In the genomic region with DNA sequence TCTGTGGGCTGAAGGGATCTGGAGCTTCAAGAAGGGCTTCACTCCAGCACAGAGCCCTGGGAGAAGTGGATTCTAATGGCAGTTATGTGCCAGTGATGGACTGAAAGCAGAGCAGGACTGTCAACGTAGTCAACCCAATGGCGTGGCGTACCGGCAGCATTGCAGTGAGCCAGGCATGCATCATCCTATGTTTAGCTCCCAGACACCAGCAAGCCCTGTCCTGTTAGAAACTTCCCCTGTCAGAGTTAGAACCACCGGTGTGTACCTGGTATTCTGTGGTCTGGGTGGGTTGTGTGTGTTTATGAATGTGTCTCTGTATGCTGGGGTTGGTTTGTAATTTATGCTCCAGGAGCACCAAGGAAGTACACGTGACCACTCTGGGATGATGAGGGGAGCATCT, we compare ENCODE assay signal across 23 cellular contexts.
DNase-seq lines count a peak whose midpoint lies in the region; ATAC-seq, FAIRE-seq and TF ChIP-seq lines count a peak whose summit lies in the region.
"Had no signal": no experiment of that assay in that cellular context is flagged by ENCODE, and none has a peak within 500 bp of the region (broad histone marks: within the 10 kb centered on the region; RNA-seq: fewer than 3 reads in every experiment).

No MANE protein-coding gene starts in this region.

- H3K4me1 ChIP-seq in RWPE2 (ENCODE audit: insufficient read depth, poor library complexity, severe bottlenecking) (no peaks in the 10 kb centered on the region), esophagus muscularis mucosa (peaks cover 6 to 27% (median 26%) of the 10 kb centered on the region in 4 donors), keratinocyte (ENCODE audit: control insufficient read depth, extremely low read depth, insufficient read depth, low read length) (peaks cover 3% of the 10 kb centered on the region), neuronal stem cell (ENCODE audit: control insufficient read depth in 2 of 2, insufficient read depth in 1 of 2, low read depth in 1 of 2, low read length in 2 of 2) (peaks cover 0 to 3% of the 10 kb centered on the region in 2 donors)
- H3K4me1 ChIP-seq: A549 had no signal

- H3K9me3 ChIP-seq in RWPE2 (ENCODE audit: severe bottlenecking) (no peaks in the 10 kb centered on the region), esophagus muscularis mucosa (no peaks in the 10 kb centered on the region), keratinocyte (ENCODE audit: control insufficient read depth, low read depth, low read length) (no peaks in the 10 kb centered on the region), neuronal stem cell (replicated peaks in 1 of 2; ENCODE audit: control insufficient read depth in 2 of 2, insufficient read depth in 1 of 2, low read depth in 1 of 2, low read length in 2 of 2) (no peaks in the 10 kb centered on the region)
- H3K9me3 ChIP-seq: A549; BLaER1 treated with 17β-estradiol and CSF1 and Interleukin-3, amounts not matched to agents 10 nM and 100 nM; Caco-2 had no signal

- H3K9me3 Mint-ChIP-seq in natural killer cell, result no peaks in the 10 kb centered on the region
- H3K9me3 Mint-ChIP-seq: CD4-positive, alpha-beta T cell; CD8-positive, alpha-beta T cell had no signal

- no peak overlapping the region for H2BK120ac ChIP-seq in neuronal stem cell (ENCODE audit: low read depth, low read length)

- H3K27me3 ChIP-seq in RWPE2 (ENCODE audit: insufficient read depth, poor library complexity, severe bottlenecking), result no peaks in the 10 kb centered on the region
- no peaks in the 10 kb centered on the region for H3K27me3 ChIP-seq in esophagus muscularis mucosa
- no peaks in the 10 kb centered on the region for H3K27me3 ChIP-seq in keratinocyte (ENCODE audit: control insufficient read depth, extremely low read depth, insufficient read depth, low read length)
- peaks cover 0 to 6% (median 0%) of the 10 kb centered on the region in 3 experiments for H3K27me3 ChIP-seq in neuronal stem cell (ENCODE audit: control insufficient read depth in 3 of 3, insufficient read depth in 3 of 3, low read depth in 1 of 3, low read length in 3 of 3)
- H3K27me3 ChIP-seq: BLaER1 treated with 17β-estradiol and CSF1 and Interleukin-3, amounts not matched to agents 10 nM and 100 nM had no signal

- H4K20me1 ChIP-seq in keratinocyte (ENCODE audit: control insufficient read depth, extremely low read depth, insufficient read depth, low read length), result no peaks in the 10 kb centered on the region
- H4K20me1 ChIP-seq: BLaER1 treated with 17β-estradiol and CSF1 and Interleukin-3, amounts not matched to agents 10 nM and 100 nM had no signal

- no peaks in the 10 kb centered on the region for H3K79me1 ChIP-seq in neuronal stem cell (ENCODE audit: low read depth, low read length)

- peak; percentile 44 for FAIRE-seq in keratinocyte (lab: Jason Lieb, UNC)
- FAIRE-seq: A549, D721Med, G401.6, GM12891 had no signal

- no peak for TF ChIP-seq EP300 in esophagus muscularis mucosa (IDR thresholded peaks at IDR 0.05)

- no peak overlapping the region for H3K4ac ChIP-seq in neuronal stem cell (ENCODE audit: low read length)

- no peak overlapping the region for H3K18ac ChIP-seq in neuronal stem cell (ENCODE audit: low read length)

- no peak overlapping the region for H3K23ac ChIP-seq in neuronal stem cell (ENCODE audit: low read depth, low read length, poor library complexity)

- dilution Hi-C loops in keratinocyte (cut with MboI; ENCODE audit: extremely low pct_ligation_motif_present, low sequenced_read_pairs), result no loop called here

- H3K27ac Mint-ChIP-seq in natural killer cell, result no peak overlapping the region
- H3K27ac Mint-ChIP-seq: B cell; CD4-positive, alpha-beta T cell; CD8-positive, alpha-beta T cell had no signal

- no peak overlapping the region for H3K4me3 Mint-ChIP-seq in natural killer cell
- H3K4me3 Mint-ChIP-seq: B cell; CD4-positive, alpha-beta T cell; CD8-positive, alpha-beta T cell had no signal

- H3K4me1 Mint-ChIP-seq in natural killer cell, result no peaks in the 10 kb centered on the region
- H3K4me1 Mint-ChIP-seq: B cell had no signal

- H3K9ac ChIP-seq in keratinocyte (ENCODE audit: control insufficient read depth, extremely low read depth, insufficient read depth, low read length) (no peak overlapping the region), neuronal stem cell (ENCODE audit: low read depth, low read length, poor library complexity) (no peak overlapping the region)
- H3K9ac ChIP-seq: BLaER1 treated with 17β-estradiol and CSF1 and Interleukin-3, amounts not matched to agents 10 nM and 100 nM had no signal

- no peaks in the 10 kb centered on the region for H3K79me2 ChIP-seq in keratinocyte (ENCODE audit: control insufficient read depth, insufficient read depth, low read length)

- DNase-seq in RWPE2 (ENCODE audit: low spot score) (no peak), esophagus muscularis mucosa (ENCODE audit: extremely low spot score) (peak; percentile 64), keratinocyte (ENCODE audit: low read depth, low spot score) (peak; percentile 4), neuronal stem cell (ENCODE audit: low spot score) (no peak), T-helper 1 cell (no peak), natural killer cell (no peak)
- DNase-seq in activated CD4-positive, alpha-beta T cell treated with anti-CD3 and anti-CD28 coated beads for 1 hour, result no peak
- DNase-seq: AML-193; Caco-2; Calu3; CD4-positive, alpha-beta T cell; CD8-positive, alpha-beta T cell; DMS79 treated with DMSO at 0.1 percent for 48 hours; GF-D8 had no signal

- H4K8ac ChIP-seq in neuronal stem cell (ENCODE audit: low read depth, low read length), result peak overlapping the region; percentile 74

- H2AK5ac ChIP-seq in neuronal stem cell (ENCODE audit: low read depth, low read length), result no peak overlapping the region

- no peak overlapping the region for H3K14ac ChIP-seq in neuronal stem cell (ENCODE audit: low read length)

- H2AFZ ChIP-seq in keratinocyte (ENCODE audit: control insufficient read depth, low read length) (no peak overlapping the region), neuronal stem cell (ENCODE audit: low read length) (no peak overlapping the region)

- TF ChIP-seq CTCF in RWPE2 (IDR thresholded peaks at IDR 0.05; ENCODE audit: poor library complexity, severe bottlenecking), result no peak
- TF ChIP-seq CTCF in esophagus muscularis mucosa (IDR thresholded peaks at IDR 0.05), result no peak
- no peak for TF ChIP-seq CTCF in keratinocyte (optimal IDR thresholded peaks at IDR 0.05 in 1 of 3, IDR thresholded peaks at IDR 0.05 in 1 of 3, conservative IDR thresholded peaks at IDR 0.05 in 1 of 3; ENCODE audit: extremely low read depth in 1 of 3, insufficient read depth in 2 of 3, low read length in 3 of 3)
- no peak for TF ChIP-seq CTCF in natural killer cell (IDR thresholded peaks at IDR 0.05)

- peaks cover 0 to 5% of the 10 kb centered on the region in 2 donors for H3K27me3 Mint-ChIP-seq in natural killer cell (ENCODE audit: low read depth in 2 of 2)
- H3K27me3 Mint-ChIP-seq: B cell had no signal

- no peak overlapping the region for H3K4me3 ChIP-seq in RWPE2 (ENCODE audit: severe bottlenecking)
- no peak overlapping the region for H3K4me3 ChIP-seq in esophagus muscularis mucosa
- no peak overlapping the region for H3K4me3 ChIP-seq in keratinocyte (ENCODE audit: control insufficient read depth in 2 of 3, extremely low read depth in 1 of 3, insufficient read depth in 2 of 3, low read depth in 1 of 3, low read length in 3 of 3)
- no peak overlapping the region for H3K4me3 ChIP-seq in neuronal stem cell (ENCODE audit: low read length in 2 of 2)
- H3K4me3 ChIP-seq: A549; BLaER1 treated with 17β-estradiol and CSF1 and Interleukin-3, amounts not matched to agents 10 nM and 100 nM had no signal

- TF ChIP-seq POLR2A in esophagus muscularis mucosa (IDR thresholded peaks at IDR 0.05; ENCODE audit: low read depth), result no peak

- H3K36me3 ChIP-seq in RWPE2 (ENCODE audit: low read depth) (no peaks in the 10 kb centered on the region), esophagus muscularis mucosa (no peaks in the 10 kb centered on the region), keratinocyte (ENCODE audit: control insufficient read depth in 2 of 2, extremely low read depth in 1 of 2, insufficient read depth in 2 of 2, low read length in 2 of 2) (no peaks in the 10 kb centered on the region), neuronal stem cell (replicated peaks in 1 of 2; ENCODE audit: control insufficient read depth in 2 of 2, insufficient read depth in 2 of 2, low read length in 2 of 2) (no peaks in the 10 kb centered on the region)
- H3K36me3 ChIP-seq: BLaER1 treated with 17β-estradiol and CSF1 and Interleukin-3, amounts not matched to agents 10 nM and 100 nM had no signal

- H3K36me3 Mint-ChIP-seq in natural killer cell, result no peaks in the 10 kb centered on the region
- H3K36me3 Mint-ChIP-seq: CD8-positive, alpha-beta T cell had no signal

- no peaks in the 10 kb centered on the region for H3K9me1 ChIP-seq in keratinocyte (ENCODE audit: control insufficient read depth, extremely low read depth, insufficient read depth, low read length)

- H3K27ac ChIP-seq in RWPE2 (ENCODE audit: poor library complexity, severe bottlenecking) (no peak overlapping the region), esophagus muscularis mucosa (replicated peaks in 1 of 4) (no peak overlapping the region), keratinocyte (ENCODE audit: control insufficient read depth, insufficient read depth, low read length) (no peak overlapping the region), neuronal stem cell (replicated peaks; ENCODE audit: low read length) (no peak overlapping the region)
- H3K27ac ChIP-seq: 22Rv1; A549; BLaER1 treated with 17β-estradiol and CSF1 and Interleukin-3, amounts not matched to agents 10 nM and 100 nM; C4-2B had no signal

- 93% methylated on average over 5 of the region's 6 CpGs for WGBS in esophagus muscularis mucosa
- no CpG with 5 or more reads among the region's 6 CpGs for WGBS in neuronal stem cell (ENCODE audit: extremely low coverage in 2 of 2, insufficient read length in 2 of 2, insufficient replicate concordance in 1 of 2), 2 donors

- H2BK12ac ChIP-seq in neuronal stem cell (ENCODE audit: low read length), result no peak overlapping the region

- no peak overlapping the region for H2BK15ac ChIP-seq in neuronal stem cell (ENCODE audit: low read length)

- ATAC-seq in RWPE2 (ENCODE audit: low read depth) (0 out of 3 replicates have a peak, but pooled peaks have one; percentile 31), HG03175 (IDR thresholded peaks at IDR 0.05; ENCODE audit: unreplicated experiment) (no peak), natural killer cell (no peak)
- ATAC-seq: A549; CD8-positive, alpha-beta T cell had no signal

- H4K91ac ChIP-seq in neuronal stem cell (ENCODE audit: low read depth, low read length, poor library complexity), result no peak overlapping the region

- H3K4me2 ChIP-seq in keratinocyte (ENCODE audit: control insufficient read depth, extremely low read depth, insufficient read depth, low read depth, low read length) (no peak overlapping the region), neuronal stem cell (ENCODE audit: insufficient read depth, low read length, poor library complexity, severe bottlenecking) (no peak overlapping the region)
- H3K4me2 ChIP-seq: A549; BLaER1 treated with 17β-estradiol and CSF1 and Interleukin-3, amounts not matched to agents 10 nM and 100 nM had no signal

- H2BK5ac ChIP-seq in neuronal stem cell (ENCODE audit: low read length), result no peak overlapping the region

- intact Hi-C loops in esophagus muscularis mucosa (cut with DNase I) (no loop called here), natural killer cell (cut with micrococcal nuclease) (no loop called here)

Comparison
In these comparisons a context has a peak if more than half of its experiments do, and no peak if none do; other contexts are left out.
1. DNase-seq: peak in esophagus muscularis mucosa (single experiment) and keratinocyte (single experiment); none in RWPE2 (single experiment), neuronal stem cell (single experiment), T-helper 1 cell (0 of 5), natural killer cell (single experiment) and activated CD4-positive, alpha-beta T cell treated with anti-CD3 and anti-CD28 coated beads for 1 hour (single experiment).